In genomic region chr1:98674075-98674781, GRCh38 we compare ENCODE assay signal across 1 cellular context.
TF ChIP-seq lines count a peak whose summit lies in the region.

No MANE protein-coding gene starts in this region.

TF ChIP-seq in GM23338, 12 proteins besides CTCF, POLR2A, EP300 and RAD21 (continued from another document):
- TF ChIP-seq ZNF331 (CRISPR knock-in tag; IDR thresholded peaks at IDR 0.05; ENCODE audit: low read depth) (no peak), CREB1 (CRISPR knock-in tag; IDR thresholded peaks at IDR 0.05; ENCODE audit: low read depth) (no peak), JUNB (IDR thresholded peaks at IDR 0.05; ENCODE audit: unreplicated experiment) (no peak), EZH2 (IDR thresholded peaks at IDR 0.05; ENCODE audit: low read depth, unreplicated experiment) (no peak), ZNF462 (CRISPR knock-in tag; IDR thresholded peaks at IDR 0.05) (no peak), STAT1 (IDR thresholded peaks at IDR 0.05; ENCODE audit: unreplicated experiment) (no peak), ZNF114 (CRISPR knock-in tag; IDR thresholded peaks at IDR 0.05) (no peak)
